Comparison of ENCODE assay signal across 3 cellular contexts in the genomic region with DNA sequence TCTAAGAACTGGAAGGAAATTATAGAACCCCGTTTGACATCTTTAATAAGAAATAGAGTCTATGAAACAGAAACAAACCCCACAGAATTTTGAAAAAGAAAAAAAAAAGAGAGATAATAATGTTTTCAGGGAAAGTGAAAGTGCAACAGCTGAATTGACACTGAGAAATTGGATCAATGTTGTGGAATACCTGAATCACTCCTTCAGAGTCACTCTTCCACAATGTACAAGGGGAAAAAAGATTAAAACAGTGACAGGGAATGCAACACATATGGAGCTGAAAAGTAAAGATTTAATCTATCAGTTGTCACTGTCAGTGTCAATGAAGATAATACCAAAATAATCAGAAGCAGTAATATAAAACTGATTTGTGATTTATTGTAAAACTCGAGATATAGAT.
"Had no signal": no experiment of that assay in that cellular context is flagged by ENCODE, and none has a peak within 500 bp of the region (broad histone marks: within the 10 kb centered on the region; RNA-seq: fewer than 3 reads in every experiment).

No MANE protein-coding gene starts in this region.

- DNase-seq: GDM1, GF-D8 had no signal

- H3K4me3 ChIP-seq: GM12878 had no signal
